Comparison of ENCODE assay signal across 8 cellular contexts in genomic region chr10:84194424-84195043, GRCh38. TPM values are rescaled to one million over a fixed set of nuclear protein-coding genes. Genes with fewer than 3 reads are reported as not detected.
DNase-seq lines count a peak whose midpoint lies in the region; ATAC-seq lines count a peak whose summit lies in the region.

TSS of gene CDHR1 (plus strand) at chr10:84194537. CDS start at chr10:84194761, 224 bp downstream.

- no peaks in the 10 kb centered on the region for H3K9me3 Mint-ChIP-seq in activated naive CD4-positive, alpha-beta T cell treated with anti-CD3 and anti-CD28 coated beads, Interleukin-2, amount 50 U/mL, for 72 hours

- ATAC-seq in HG02798 (IDR thresholded peaks at IDR 0.05; ENCODE audit: poor library complexity, unreplicated experiment) = peak; percentile 87
- ATAC-seq in activated naive CD4-positive, alpha-beta T cell treated with anti-CD3 and anti-CD28 coated beads, Interleukin-2, amount 50 U/mL, for 72 hours = peak; percentile 69 to 88

- no peaks in the 10 kb centered on the region for H3K36me3 Mint-ChIP-seq in activated naive CD4-positive, alpha-beta T cell treated with anti-CD3 and anti-CD28 coated beads, Interleukin-2, amount 50 U/mL, for 72 hours

- H3K27ac Mint-ChIP-seq in activated naive CD4-positive, alpha-beta T cell treated with anti-CD3 and anti-CD28 coated beads, Interleukin-2, amount 50 U/mL, for 72 hours = no peak within 1 kb of the TSS

- peak; percentile 26 for DNase-seq in NCI-H1694 treated with DMSO at 0.1 percent for 48 hours (lab: John Stamatoyannopoulos, UW)
- no peak for DNase-seq in NCI-H1694 (lab: John Stamatoyannopoulos, UW)
- DNase-seq in NCI-H82 (lab: John Stamatoyannopoulos, UW) = peak; percentile 89
- peak in 1 of 2 donors; percentile 54 for DNase-seq in activated naive CD4-positive, alpha-beta T cell treated with anti-CD3 and anti-CD28 coated beads, Interleukin-2, amount 50 U/mL, for 72 hours (ENCODE audit: low spot score in 2 of 2)
- peak; percentile 77 for DNase-seq in iPS-NIHi7 (ENCODE audit: extremely low spot score)
- peak; percentile 14 to 27 for DNase-seq in stimulated activated CD4-positive, alpha-beta T cell treated with anti-CD3 and anti-CD28 coated beads, Interleukin-15, amount 100 ng/mL, for 48 hours (ENCODE audit: low read depth in 2 of 2)
- no peak for DNase-seq in midbrain (lab: John Stamatoyannopoulos, UW)

RNA-seq across cellular contexts. Expression of gene CDHR1, which starts in this region (rescaled TPM):
- total RNA-seq in activated naive CD4-positive, alpha-beta T cell treated with anti-CD3 and anti-CD28 coated beads, Interleukin-2, amount 50 U/mL, for 72 hours = 1 to 10 TPM in 1 of 2 donors, under 1 TPM in 1; 0.64 to 1.1 TPM

Comparison
In these comparisons a context has a peak if more than half of its experiments do, and no peak if none do; other contexts are left out.
1. DNase-seq: peak in NCI-H1694 treated with DMSO at 0.1 percent for 48 hours (single experiment), NCI-H82 (single experiment), iPS-NIHi7 (single experiment) and stimulated activated CD4-positive, alpha-beta T cell treated with anti-CD3 and anti-CD28 coated beads, Interleukin-15, amount 100 ng/mL, for 48 hours (2 of 2); none in NCI-H1694 (single experiment) and midbrain (single experiment).